Comparison of ENCODE assay signal across 27 cellular contexts in the genomic region with DNA sequence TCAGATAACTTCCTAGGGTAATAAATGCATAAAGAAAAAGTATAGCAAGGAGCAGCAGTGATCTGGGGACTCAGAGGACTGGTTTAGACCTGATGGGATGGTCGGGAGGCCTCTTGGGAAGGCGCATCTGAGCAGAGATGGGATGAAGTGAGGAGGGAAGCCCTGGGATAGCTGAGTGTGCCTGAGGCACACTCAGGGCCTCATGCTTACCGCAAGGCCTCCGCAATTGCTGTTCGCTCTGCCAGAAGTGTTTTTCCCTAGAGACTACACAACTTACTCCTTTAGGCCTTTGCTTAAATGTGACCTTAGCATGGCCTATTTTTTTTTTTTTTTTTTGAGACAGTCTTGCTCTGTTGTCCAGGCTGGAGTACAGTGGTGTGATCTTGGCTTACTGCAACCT. TPM values are rescaled to one million over a fixed set of nuclear protein-coding genes. Genes with fewer than 3 reads are reported as not detected.
"Had no signal": no experiment of that assay in that cellular context is flagged by ENCODE, and none has a peak within 500 bp of the region (broad histone marks: within the 10 kb centered on the region; RNA-seq: fewer than 3 reads in every experiment).

No MANE protein-coding gene starts in this region.

- DNase-seq: effector CD4-positive, alpha-beta T cell; heart right ventricle; hypothalamus; kidney glomerular epithelial cell; mesendoderm; naive B cell; sigmoid colon; stimulated activated CD4-positive, alpha-beta T cell treated with anti-CD3 and anti-CD28 coated beads, Interleukin-2, amount 100 ng/mL, for 24 hours; stimulated activated CD4-positive, alpha-beta T cell treated with anti-CD3 and anti-CD28 coated beads, Interleukin-4, amount 100 ng/mL, for 4 hours; stimulated activated naive B cell treated with anti-CD40 and anti-IgM and Interleukin-4, amounts not matched to agents 10 μg/mL and 1 μg/mL and 100 μg/mL, for 72 hours; stimulated activated naive CD8-positive, alpha-beta T cell treated with anti-CD3 and anti-CD28 coated beads, Interleukin-15, amount 100 ng/mL, for 72 hours; testis; transverse colon had no signal

- H3K4me3 ChIP-seq: coronary artery, heart right ventricle, right atrium auricular region, sigmoid colon, skin epidermis, testis, transverse colon had no signal

- H3K9me3 ChIP-seq: heart right ventricle, neutrophil, right atrium auricular region, sigmoid colon, testis, transverse colon had no signal

- H3K27ac ChIP-seq: coronary artery, heart right ventricle, neutrophil, right atrium auricular region, sigmoid colon, skin epidermis, testis, transverse colon had no signal

- H3K27ac Mint-ChIP-seq: stimulated activated naive B cell treated with anti-CD40 and anti-IgM and Interleukin-4, amounts not matched to agents 10 μg/mL and 1 μg/mL and 100 μg/mL, for 72 hours; stimulated activated naive CD8-positive, alpha-beta T cell treated with anti-CD3 and anti-CD28 coated beads, Interleukin-15, amount 100 ng/mL, for 72 hours had no signal

- H3K9me3 Mint-ChIP-seq: naive B cell; stimulated activated naive B cell treated with anti-CD40 and anti-IgM and Interleukin-4, amounts not matched to agents 10 μg/mL and 1 μg/mL and 100 μg/mL, for 72 hours; stimulated activated naive CD8-positive, alpha-beta T cell treated with anti-CD3 and anti-CD28 coated beads, Interleukin-15, amount 100 ng/mL, for 72 hours had no signal

- H3K4me3 Mint-ChIP-seq: stimulated activated naive B cell treated with anti-CD40 and anti-IgM and Interleukin-4, amounts not matched to agents 10 μg/mL and 1 μg/mL and 100 μg/mL, for 72 hours; stimulated activated naive CD8-positive, alpha-beta T cell treated with anti-CD3 and anti-CD28 coated beads, Interleukin-15, amount 100 ng/mL, for 72 hours had no signal

- H3K27me3 ChIP-seq: testis had no signal

RNA-seq across cellular contexts. Expression of gene DLL3, which starts 4.1 kb away (rescaled TPM):
- total RNA-seq: heart right ventricle, liver, posterior vena cava, right atrium auricular region, subcutaneous adipose tissue, transverse colon, ureter had no signal
- polyA plus RNA-seq: heart right ventricle, liver had no signal

RNA-seq across cellular contexts. Expression of gene SELENOV, which starts 20.3 kb away (rescaled TPM):
- total RNA-seq: dermis microvascular lymphatic vessel endothelial cell, fibroblast of lung, glomerular endothelial cell, heart right ventricle, liver, lung microvascular endothelial cell, osteocyte, posterior vena cava, right atrium auricular region, sigmoid colon, subcutaneous adipose tissue, transverse colon, ureter had no signal
- polyA plus RNA-seq: esophagus, fibroblast of lung, heart right ventricle, liver, sigmoid colon had no signal
